10 cellular contexts compared by ENCODE assay signal in genomic region chr18:5051207-5051606, GRCh38.
"Had no signal": no experiment of that assay in that cellular context is flagged by ENCODE, and none has a peak within 500 bp of the region (broad histone marks: within the 10 kb centered on the region; RNA-seq: fewer than 3 reads in every experiment).

No MANE protein-coding gene starts in this region.

- H3K27ac ChIP-seq: HL-60, KMS-11 had no signal

- H3K4me3 ChIP-seq: GM23338 had no signal

- H2AFZ ChIP-seq: GM23338 had no signal

- H3K4me2 ChIP-seq: GM23338, KMS-11 had no signal

- DNase-seq: H9, HCEC 1CT, Karpas-422, KBM-7 had no signal

- ATAC-seq: GM23338, HepG2 had no signal

- FAIRE-seq: H1, H54, HepG2 had no signal

- H3K9ac ChIP-seq: KMS-11 had no signal
